ENCODE assay signal across 20 cellular contexts in the genomic region with DNA sequence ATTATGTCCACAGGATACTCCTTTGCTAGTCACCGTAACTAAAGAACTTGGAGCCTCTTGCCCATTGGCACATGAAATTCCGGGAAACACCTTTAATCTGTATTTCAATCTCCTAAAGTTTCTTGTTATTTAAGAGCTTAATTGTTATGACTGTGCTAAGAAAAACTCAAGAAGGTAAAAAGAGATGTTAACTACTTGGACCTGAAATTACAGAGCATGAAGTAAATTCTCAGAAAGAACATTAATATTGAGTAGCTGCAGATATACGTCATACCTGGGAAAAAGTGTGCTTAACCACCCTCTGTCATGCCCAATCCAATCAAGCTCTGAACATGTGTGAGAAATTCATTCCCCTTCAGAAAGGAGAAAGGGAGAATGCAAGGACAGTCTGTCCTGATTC.
DNase-seq lines count a peak whose midpoint lies in the region; ATAC-seq, FAIRE-seq and TF ChIP-seq lines count a peak whose summit lies in the region.
"Had no signal": no experiment of that assay in that cellular context is flagged by ENCODE, and none has a peak within 500 bp of the region (broad histone marks: within the 10 kb centered on the region; RNA-seq: fewer than 3 reads in every experiment).

No MANE protein-coding gene starts in this region.

- CTCF ChIA-PET in HepG2 (lab: Yijun Ruan, JAX; ENCODE audit: low intra/inter-chr PET ratio, low total read pairs), result no interaction called here

- BruUV-seq in HepG2 (replicated peaks; lab: Mats Ljungman, UMichigan), result no TSS peak

- no peak overlapping the region for H3K4me3 Mint-ChIP-seq in GM23338
- no peak overlapping the region for H3K4me3 Mint-ChIP-seq in neural progenitor cell
- H3K4me3 Mint-ChIP-seq: B cell; CD4-positive, CD25-positive, alpha-beta regulatory T cell; CD8-positive, alpha-beta T cell; H9 had no signal

- 20% methylated on average over 3 of the region's 3 CpGs for WGBS in HepG2 (ENCODE audit: low lambda C conversion rate)
- WGBS in right lobe of liver (ENCODE audit: insufficient coverage, low coverage, low lambda C conversion rate, missing lambda C conversion rate), result 32% methylated on average over 3 of the region's 3 CpGs

- no peak for FAIRE-seq in HepG2 (lab: Jason Lieb, UNC)
- FAIRE-seq: GM12891, GM18507 had no signal

- H3K9ac ChIP-seq in HepG2 (ENCODE audit: insufficient read depth, low read depth, low read length) (no peak overlapping the region), neural progenitor cell (no peak overlapping the region)
- H3K9ac ChIP-seq: BLaER1 had no signal

- TF ChIP-seq EP300 in HepG2 (IDR thresholded peaks at IDR 0.05; ENCODE audit: low read depth in 2 of 2, low read length in 2 of 2), result no peak
- TF ChIP-seq EP300 in HepG2 (CRISPR knock-in tag; IDR thresholded peaks at IDR 0.05; ENCODE audit: borderline replicate concordance), result no peak

- H2AFZ ChIP-seq in HepG2 (ENCODE audit: low read length) (no peak overlapping the region), GM23338 (peak overlapping the region; percentile 4; the same call in 1 of the 2 replicates), neural progenitor cell (replicated peaks) (peak overlapping the region; percentile 22)

- H3K4me2 ChIP-seq in HepG2 (ENCODE audit: low read depth, low read length), result no peak overlapping the region
- no peak overlapping the region for H3K4me2 ChIP-seq in GM23338
- no peak overlapping the region for H3K4me2 ChIP-seq in neural progenitor cell
- H3K4me2 ChIP-seq: BLaER1 had no signal

- no peak for ATAC-seq in HepG2
- no peak for ATAC-seq in right lobe of liver
- no peak for ATAC-seq in GM23338
- ATAC-seq in activated naive CD4-positive, alpha-beta T cell treated with anti-CD3 and anti-CD28 coated beads, Interleukin-2, amount 50 U/mL, for 72 hours, result no peak
- ATAC-seq in HG02884 (IDR thresholded peaks at IDR 0.05; ENCODE audit: unreplicated experiment), result no peak
- ATAC-seq: CD8-positive, alpha-beta T cell; HCT116 had no signal

- DNase-seq in HepG2 (ENCODE audit: low spot score), result no peak
- no peak for DNase-seq in right lobe of liver
- no peak for DNase-seq in GM23338 (ENCODE audit: low spot score)
- DNase-seq in neural progenitor cell (ENCODE audit: low spot score), result no peak
- DNase-seq in activated naive CD4-positive, alpha-beta T cell treated with anti-CD3 and anti-CD28 coated beads, Interleukin-2, amount 50 U/mL, for 72 hours (ENCODE audit: low spot score in 2 of 2), result no peak
- DNase-seq in DMS53 treated with DMSO at 0.1 percent for 48 hours (lab: John Stamatoyannopoulos, UW; ENCODE audit: unreplicated experiment), result no peak
- DNase-seq: Caco-2; CD4-positive, CD25-positive, alpha-beta regulatory T cell; CD8-positive, alpha-beta T cell; DMS153; DMS79; GF-D8; H9 had no signal

- POLR2A ChIA-PET in HepG2 (lab: Yijun Ruan, JAX), result no interaction called here

- H3K4me3 ChIP-seq in HepG2 (replicated peaks in 1 of 3; ENCODE audit: insufficient read depth in 1 of 3, low read depth in 2 of 3, low read length in 3 of 3) (no peak overlapping the region), right lobe of liver (no peak overlapping the region), GM23338 (no peak overlapping the region), neural progenitor cell (no peak overlapping the region)
- H3K4me3 ChIP-seq: BLaER1 had no signal

- no peak for TF ChIP-seq RAD21 in HepG2 (CRISPR knock-in tag; IDR thresholded peaks at IDR 0.05)

- H3K79me2 ChIP-seq in HepG2 (ENCODE audit: insufficient read depth, low read length) (no peaks in the 10 kb centered on the region), GM23338 (replicated peaks; ENCODE audit: insufficient read depth) (no peaks in the 10 kb centered on the region), neural progenitor cell (ENCODE audit: low read depth) (no peaks in the 10 kb centered on the region)

- H3K9me3 ChIP-seq in HepG2 (ENCODE audit: low read length), result no peaks in the 10 kb centered on the region
- H3K9me3 ChIP-seq in right lobe of liver, result no peaks in the 10 kb centered on the region
- H3K9me3 ChIP-seq in neural progenitor cell (ENCODE audit: low read depth), result no peaks in the 10 kb centered on the region
- H3K9me3 ChIP-seq: BLaER1, Caco-2 had no signal

- no peak for TF ChIP-seq POLR2A in HepG2 (IDR thresholded peaks at IDR 0.05; ENCODE audit: insufficient read depth in 1 of 2, low read depth in 2 of 2, low read length in 2 of 2)
- TF ChIP-seq POLR2A in right lobe of liver (IDR thresholded peaks at IDR 0.05), result no peak

- H3K4me1 ChIP-seq in HepG2 (ENCODE audit: insufficient read depth, low read length) (no peaks in the 10 kb centered on the region), right lobe of liver (no peaks in the 10 kb centered on the region), GM23338 (ENCODE audit: insufficient read depth) (no peaks in the 10 kb centered on the region), neural progenitor cell (no peaks in the 10 kb centered on the region)
- H3K4me1 ChIP-seq: BLaER1, Caco-2 had no signal

- H3K27ac ChIP-seq in HepG2 (ENCODE audit: extremely low read length, insufficient read depth, low read length) (no peak overlapping the region), right lobe of liver (no peak overlapping the region), GM23338 (ENCODE audit: low read depth) (no peak overlapping the region), neural progenitor cell (no peak overlapping the region)
- H3K27ac ChIP-seq: BLaER1, C4-2B had no signal

- H3K27ac Mint-ChIP-seq in GM23338, result no peak overlapping the region
- no peak overlapping the region for H3K27ac Mint-ChIP-seq in neural progenitor cell
- H3K27ac Mint-ChIP-seq in activated naive CD4-positive, alpha-beta T cell treated with anti-CD3 and anti-CD28 coated beads, Interleukin-2, amount 50 U/mL, for 72 hours, result no peak overlapping the region
- H3K27ac Mint-ChIP-seq: B cell; CD4-positive, CD25-positive, alpha-beta regulatory T cell; CD8-positive, alpha-beta T cell; H9 had no signal

- no peaks in the 10 kb centered on the region for H3K27me3 ChIP-seq in HepG2 (ENCODE audit: control insufficient read depth in 1 of 2, insufficient read depth in 2 of 2, low read length in 2 of 2)
- H3K27me3 ChIP-seq in right lobe of liver, result no peaks in the 10 kb centered on the region
- H3K27me3 ChIP-seq in GM23338 (ENCODE audit: insufficient read depth), result no peaks in the 10 kb centered on the region
- no peaks in the 10 kb centered on the region for H3K27me3 ChIP-seq in neural progenitor cell
- H3K27me3 ChIP-seq: BLaER1 had no signal

- H3K36me3 ChIP-seq in HepG2 (replicated peaks in 1 of 2; ENCODE audit: control insufficient read depth in 1 of 2, insufficient read depth in 2 of 2, low read length in 2 of 2) (no peaks in the 10 kb centered on the region), right lobe of liver (no peaks in the 10 kb centered on the region), GM23338 (ENCODE audit: insufficient read depth) (no peaks in the 10 kb centered on the region), neural progenitor cell (no peaks in the 10 kb centered on the region)
- H3K36me3 ChIP-seq: BLaER1 had no signal

- H3K9me3 Mint-ChIP-seq in GM23338, result no peaks in the 10 kb centered on the region
- no peaks in the 10 kb centered on the region for H3K9me3 Mint-ChIP-seq in neural progenitor cell
- peaks cover 0 to 15% of the 10 kb centered on the region in 2 donors for H3K9me3 Mint-ChIP-seq in activated naive CD4-positive, alpha-beta T cell treated with anti-CD3 and anti-CD28 coated beads, Interleukin-2, amount 50 U/mL, for 72 hours
- H3K9me3 Mint-ChIP-seq: CD8-positive, alpha-beta T cell; H9 had no signal

- TF ChIP-seq CTCF in HepG2 (CRISPR knock-in tag; IDR thresholded peaks at IDR 0.05) (no peak), right lobe of liver (IDR thresholded peaks at IDR 0.05) (no peak), GM23338 (conservative IDR thresholded peaks at IDR 0.05; ENCODE audit: low read depth in 2 of 2) (no peak), neural progenitor cell (IDR thresholded peaks at IDR 0.05) (no peak)

- no peaks in the 10 kb centered on the region for H3K36me3 Mint-ChIP-seq in GM23338 (ENCODE audit: low read depth)
- H3K36me3 Mint-ChIP-seq in neural progenitor cell, result no peaks in the 10 kb centered on the region
- peaks cover 0 to 45% of the 10 kb centered on the region in 2 donors for H3K36me3 Mint-ChIP-seq in activated naive CD4-positive, alpha-beta T cell treated with anti-CD3 and anti-CD28 coated beads, Interleukin-2, amount 50 U/mL, for 72 hours
- H3K36me3 Mint-ChIP-seq: CD8-positive, alpha-beta T cell had no signal

- no peaks in the 10 kb centered on the region for H3K4me1 Mint-ChIP-seq in GM23338
- H3K4me1 Mint-ChIP-seq in neural progenitor cell, result no peaks in the 10 kb centered on the region
- H3K4me1 Mint-ChIP-seq: B cell; CD4-positive, CD25-positive, alpha-beta regulatory T cell; H9 had no signal

- no peaks in the 10 kb centered on the region for H3K27me3 Mint-ChIP-seq in GM23338 (ENCODE audit: insufficient read depth, low read depth, poor library complexity)
- no peaks in the 10 kb centered on the region for H3K27me3 Mint-ChIP-seq in neural progenitor cell (ENCODE audit: insufficient read depth, low read depth)
- H3K27me3 Mint-ChIP-seq: B cell; CD4-positive, CD25-positive, alpha-beta regulatory T cell had no signal

- H3F3A ChIP-seq in GM23338 (replicated peaks; ENCODE audit: low read depth), result no peaks in the 10 kb centered on the region
- no peaks in the 10 kb centered on the region for H3F3A ChIP-seq in neural progenitor cell (ENCODE audit: low read depth)

- peaks cover 5% of the 10 kb centered on the region; the same call in 1 of the 2 replicates for H3K9me2 ChIP-seq in GM23338 (ENCODE audit: insufficient read depth)

- no peaks in the 10 kb centered on the region for H4K20me1 ChIP-seq in HepG2 (ENCODE audit: insufficient read depth, low read length)
- no peaks in the 10 kb centered on the region for H4K20me1 ChIP-seq in GM23338 (replicated peaks; ENCODE audit: insufficient read depth)
- no peaks in the 10 kb centered on the region for H4K20me1 ChIP-seq in neural progenitor cell (ENCODE audit: low read depth)
- H4K20me1 ChIP-seq: BLaER1 had no signal

- in situ Hi-C loops in HepG2 (cut with HindIII; ENCODE audit: extremely low pct_ligation_motif_present, low pct_unique_long_range_greater_than_20kb), result no loop called here

- intact Hi-C loops in HepG2 (cut with micrococcal nuclease; ENCODE audit: unreplicated experiment) (no loop called here), right lobe of liver (cut with DNase I) (no loop called here)
